Comparison of ENCODE assay signal across 1 cellular context in the genomic region with DNA sequence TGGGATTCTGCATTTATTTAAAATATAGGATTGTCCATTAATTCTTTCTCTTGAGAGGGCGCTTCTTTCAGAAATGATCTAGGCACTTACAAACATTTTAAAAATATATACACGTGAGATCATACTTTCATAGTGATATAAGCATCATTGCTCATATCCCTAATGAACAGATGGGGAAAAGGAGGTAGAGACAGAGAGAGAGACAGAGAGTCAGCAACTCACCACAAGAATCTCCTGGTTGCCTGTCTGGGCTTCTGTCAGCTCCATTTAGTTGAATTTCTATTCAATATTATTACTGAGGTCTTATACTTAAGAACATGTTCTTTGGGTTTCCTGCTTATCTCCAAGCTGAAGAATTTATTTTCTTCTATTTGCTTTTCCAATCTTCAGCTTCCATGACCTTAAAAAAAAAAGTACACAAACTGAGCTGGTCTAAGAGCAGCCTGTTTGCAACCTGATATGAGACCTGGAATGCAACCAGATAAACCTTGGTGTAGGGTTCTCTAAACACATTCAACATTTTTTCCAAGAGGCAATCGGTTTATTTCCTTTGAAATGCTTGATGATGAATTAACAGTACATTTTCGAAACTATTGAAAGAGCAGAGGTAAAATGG.
TF ChIP-seq lines count a peak whose summit lies in the region.

No MANE protein-coding gene starts in this region.

TF ChIP-seq in HepG2, 621 proteins besides CTCF, POLR2A, EP300 and RAD21 (continued from another document):
- TF ChIP-seq, protein P1, sequence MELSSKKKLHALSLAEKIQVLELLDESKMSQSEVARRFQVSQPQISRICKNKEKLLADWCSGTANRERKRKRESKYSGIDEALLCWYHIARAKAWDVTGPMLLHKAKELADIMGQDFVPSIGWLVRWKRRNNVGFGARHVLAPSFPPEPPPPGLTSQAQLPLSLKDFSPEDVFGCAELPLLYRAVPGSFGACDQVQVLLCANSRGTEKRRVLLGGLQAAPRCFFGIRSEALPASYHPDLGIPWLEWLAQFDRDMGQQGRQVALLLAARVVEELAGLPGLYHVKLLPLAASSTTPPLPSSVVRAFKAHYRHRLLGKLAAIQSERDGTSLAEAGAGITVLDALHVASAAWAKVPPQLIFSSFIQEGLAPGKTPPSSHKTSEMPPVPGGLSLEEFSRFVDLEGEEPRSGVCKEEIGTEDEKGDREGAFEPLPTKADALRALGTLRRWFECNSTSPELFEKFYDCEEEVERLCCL (CRISPR knock-in tag; IDR thresholded peaks at IDR 0.05; ENCODE audit: borderline replicate concordance), result no peak
- TF ChIP-seq ZNF891 (CRISPR knock-in tag; IDR thresholded peaks at IDR 0.05) (no peak), ARNT2 (CRISPR knock-in tag; IDR thresholded peaks at IDR 0.05; ENCODE audit: low read depth) (no peak), ZNF660 (CRISPR knock-in tag; IDR thresholded peaks at IDR 0.05; ENCODE audit: borderline replicate concordance, low read depth) (no peak), RBAK (CRISPR knock-in tag; IDR thresholded peaks at IDR 0.05) (no peak), TOPORS (CRISPR knock-in tag; IDR thresholded peaks at IDR 0.05) (no peak)
